16 cellular contexts compared by ENCODE assay signal in genomic region chr11:67179892-67180490, GRCh38.
"Had no signal": no experiment of that assay in that cellular context is flagged by ENCODE, and none has a peak within 500 bp of the region (broad histone marks: within the 10 kb centered on the region; RNA-seq: fewer than 3 reads in every experiment).

No MANE protein-coding gene starts in this region.

- H3K4me3 Mint-ChIP-seq: activated CD4-positive, alpha-beta T cell treated with anti-CD3 and anti-CD28 coated beads for 36 hours; nephron had no signal

- ATAC-seq: activated CD4-positive, alpha-beta T cell treated with anti-CD3 and anti-CD28 coated beads for 36 hours; activated naive CD4-positive, alpha-beta T cell treated with anti-CD3 and anti-CD28 coated beads, Interleukin-2, amount 50 U/mL, for 72 hours; gastrocnemius medialis; left lung; right lobe of liver had no signal

- DNase-seq: activated CD4-positive, alpha-beta T cell treated with anti-CD3 and anti-CD28 coated beads for 36 hours; activated T-cell treated with anti-CD3 and anti-CD28 coated beads for 4 hours; amniotic stem cell; esophagus squamous epithelium; gastrocnemius medialis; left lung; occipital lobe; right lobe of liver; stimulated activated CD4-positive, alpha-beta T cell treated with anti-CD3 and anti-CD28 coated beads, Interleukin-2, amount 100 ng/mL, for 24 hours; stimulated activated naive CD4-positive, alpha-beta T cell; substantia nigra; trophoblast cell had no signal

- H3K27ac ChIP-seq: esophagus squamous epithelium, gastrocnemius medialis, left lung, prostate gland, right lobe of liver, WERI-Rb-1 had no signal

- H3K27ac Mint-ChIP-seq: activated CD4-positive, alpha-beta T cell treated with anti-CD3 and anti-CD28 coated beads for 36 hours; activated naive CD4-positive, alpha-beta T cell treated with anti-CD3 and anti-CD28 coated beads, Interleukin-2, amount 50 U/mL, for 72 hours; nephron had no signal

- H3K27me3 ChIP-seq: esophagus squamous epithelium, gastrocnemius medialis, left lung, right lobe of liver had no signal

- H3K9me3 Mint-ChIP-seq: activated naive CD4-positive, alpha-beta T cell treated with anti-CD3 and anti-CD28 coated beads, Interleukin-2, amount 50 U/mL, for 72 hours had no signal

- H3K4me3 ChIP-seq: esophagus squamous epithelium, gastrocnemius medialis, left lung, prostate gland, right lobe of liver had no signal

- H3K4me1 ChIP-seq: gastrocnemius medialis, prostate gland, right lobe of liver had no signal

- H3K27me3 Mint-ChIP-seq: activated CD4-positive, alpha-beta T cell treated with anti-CD3 and anti-CD28 coated beads for 36 hours had no signal

- H3K4me1 Mint-ChIP-seq: nephron had no signal

- H3K36me3 ChIP-seq: prostate gland had no signal

- H3K9me3 ChIP-seq: esophagus squamous epithelium, gastrocnemius medialis, left lung, prostate gland, right lobe of liver had no signal
